Comparison of ENCODE assay signal across 1 cellular context in genomic region chr13:112606125-112607001, GRCh38.
TF ChIP-seq lines count a peak whose summit lies in the region.

No MANE protein-coding gene starts in this region.

TF ChIP-seq in HepG2, 621 proteins besides CTCF, POLR2A, EP300 and RAD21 (continued from another document and continues in another):
- no peak for TF ChIP-seq PRDM4 (CRISPR knock-in tag; IDR thresholded peaks at IDR 0.05; ENCODE audit: borderline replicate concordance)
- TF ChIP-seq ZNF12 (CRISPR knock-in tag; IDR thresholded peaks at IDR 0.05), result no peak
- TF ChIP-seq ZNF550 (CRISPR knock-in tag; IDR thresholded peaks at IDR 0.05; ENCODE audit: borderline replicate concordance), result no peak
- no peak for TF ChIP-seq MATR3 (CRISPR knock-in tag; IDR thresholded peaks at IDR 0.05)
- TF ChIP-seq ZFP1 (CRISPR knock-in tag; IDR thresholded peaks at IDR 0.05), result no peak
- TF ChIP-seq ZNF414 (CRISPR knock-in tag; IDR thresholded peaks at IDR 0.05), result peak; percentile 64; the same call in 1 of the 2 replicates
- TF ChIP-seq SKIL (CRISPR knock-in tag; IDR thresholded peaks at IDR 0.05; ENCODE audit: borderline replicate concordance), result no peak
- no peak for TF ChIP-seq ZNF878 (CRISPR knock-in tag; IDR thresholded peaks at IDR 0.05)
- TF ChIP-seq ZFP36L2 (CRISPR knock-in tag; IDR thresholded peaks at IDR 0.05), result no peak
- TF ChIP-seq SP1 (IDR thresholded peaks at IDR 0.05), result no peak
- no peak for TF ChIP-seq SP1 (CRISPR knock-in tag; IDR thresholded peaks at IDR 0.05)
- no peak for TF ChIP-seq ZNF740 (CRISPR knock-in tag; IDR thresholded peaks at IDR 0.05)
- TF ChIP-seq ZNF605 (CRISPR knock-in tag; IDR thresholded peaks at IDR 0.05), result no peak
- TF ChIP-seq TOPORS (CRISPR knock-in tag; IDR thresholded peaks at IDR 0.05), result peak; percentile 34; the same call in 1 of the 2 replicates
- TF ChIP-seq ZBTB14 (CRISPR knock-in tag; IDR thresholded peaks at IDR 0.05), result no peak
- TF ChIP-seq ZNF780A (CRISPR knock-in tag; IDR thresholded peaks at IDR 0.05), result no peak
- TF ChIP-seq YY1 (IDR thresholded peaks at IDR 0.05; ENCODE audit: insufficient read depth, insufficient replicate concordance, low read depth, low read length), result peak; percentile 33
- TF ChIP-seq FOXC1 (CRISPR knock-in tag; IDR thresholded peaks at IDR 0.05; ENCODE audit: borderline replicate concordance), result peak; percentile 55; the same call in 1 of the 2 replicates
- TF ChIP-seq SALL1 (CRISPR knock-in tag; IDR thresholded peaks at IDR 0.05), result peak; percentile 65; the same call in 1 of the 2 replicates
- no peak for TF ChIP-seq POLR2AphosphoS5 (IDR thresholded peaks at IDR 0.05; ENCODE audit: low read depth, low read length)
- TF ChIP-seq ZBTB38 (CRISPR knock-in tag; IDR thresholded peaks at IDR 0.05), result peak; percentile 59; the same call in 1 of the 2 replicates
- no peak for TF ChIP-seq BRD4 (CRISPR knock-in tag; IDR thresholded peaks at IDR 0.05)
- no peak for TF ChIP-seq ZSCAN30 (CRISPR knock-in tag; IDR thresholded peaks at IDR 0.05)
- TF ChIP-seq NFKBIZ (CRISPR knock-in tag; IDR thresholded peaks at IDR 0.05), result no peak
- TF ChIP-seq ZBTB33 (CRISPR knock-in tag; IDR thresholded peaks at IDR 0.05), result no peak
- no peak for TF ChIP-seq ZNF20 (CRISPR knock-in tag; IDR thresholded peaks at IDR 0.05)
- peak; percentile 47; the same call in 1 of the 2 replicates for TF ChIP-seq SMC3 (IDR thresholded peaks at IDR 0.05; ENCODE audit: low read length)
- 0 out of 2 replicates have a peak, but pooled peaks have one; percentile 48 for TF ChIP-seq REPIN1 (CRISPR knock-in tag; IDR thresholded peaks at IDR 0.05; ENCODE audit: borderline replicate concordance, low read depth)
- TF ChIP-seq TCF12 (IDR thresholded peaks at IDR 0.05), result no peak
- TF ChIP-seq TCF12 (CRISPR knock-in tag; IDR thresholded peaks at IDR 0.05), result no peak
- TF ChIP-seq NRL (CRISPR knock-in tag; IDR thresholded peaks at IDR 0.05; ENCODE audit: borderline replicate concordance), result no peak
- no peak for TF ChIP-seq ZMYM3 (CRISPR knock-in tag; IDR thresholded peaks at IDR 0.05)
- TF ChIP-seq ZNF557 (CRISPR knock-in tag; IDR thresholded peaks at IDR 0.05), result no peak
- TF ChIP-seq SATB2 (CRISPR knock-in tag; IDR thresholded peaks at IDR 0.05), result no peak
- no peak for TF ChIP-seq ZNF3 (CRISPR knock-in tag; IDR thresholded peaks at IDR 0.05)
- no peak for TF ChIP-seq MXI1 (IDR thresholded peaks at IDR 0.05; ENCODE audit: borderline replicate concordance, low read depth, low read length)
- no peak for TF ChIP-seq RFXAP (CRISPR knock-in tag; IDR thresholded peaks at IDR 0.05; ENCODE audit: borderline replicate concordance)
- TF ChIP-seq ZNF790 (CRISPR knock-in tag; IDR thresholded peaks at IDR 0.05; ENCODE audit: borderline replicate concordance), result no peak
- TF ChIP-seq ZBTB25 (CRISPR knock-in tag; IDR thresholded peaks at IDR 0.05), result no peak
- TF ChIP-seq ZBTB2 (CRISPR knock-in tag; IDR thresholded peaks at IDR 0.05; ENCODE audit: low read depth), result no peak
- no peak for TF ChIP-seq SOX13 (IDR thresholded peaks at IDR 0.05)
- no peak for TF ChIP-seq SOX13 (CRISPR knock-in tag; conservative IDR thresholded peaks at IDR 0.05 in 1 of 2, IDR thresholded peaks at IDR 0.05 in 1 of 2)
- TF ChIP-seq POLR2AphosphoS2 (IDR thresholded peaks at IDR 0.05; ENCODE audit: low read depth, low read length), result no peak
- TF ChIP-seq HNRNPL (IDR thresholded peaks at IDR 0.05; ENCODE audit: low read depth, low read length), result no peak
- no peak for TF ChIP-seq ONECUT2 (CRISPR knock-in tag; IDR thresholded peaks at IDR 0.05)
- TF ChIP-seq ZSCAN9 (CRISPR knock-in tag; IDR thresholded peaks at IDR 0.05; ENCODE audit: borderline replicate concordance), result no peak
- TF ChIP-seq TBL1XR1 (IDR thresholded peaks at IDR 0.05; ENCODE audit: borderline replicate concordance, low read length, partially characterized antibody), result no peak
- TF ChIP-seq SIN3B (IDR thresholded peaks at IDR 0.05; ENCODE audit: low read length), result no peak
- no peak for TF ChIP-seq MED13 (CRISPR knock-in tag; IDR thresholded peaks at IDR 0.05)
- 0 out of 2 replicates have a peak, but pooled peaks have one; percentile 45 for TF ChIP-seq ARID5B (CRISPR knock-in tag; IDR thresholded peaks at IDR 0.05)
- no peak for TF ChIP-seq PRMT3 (CRISPR knock-in tag; IDR thresholded peaks at IDR 0.05; ENCODE audit: borderline replicate concordance, low read depth)
- TF ChIP-seq KMT2A (CRISPR knock-in tag; IDR thresholded peaks at IDR 0.05), result no peak
- no peak for TF ChIP-seq SRY (CRISPR knock-in tag; IDR thresholded peaks at IDR 0.05)
- TF ChIP-seq SNAPC2 (CRISPR knock-in tag; IDR thresholded peaks at IDR 0.05), result 0 out of 2 replicates have a peak, but pooled peaks have one; percentile 33
- TF ChIP-seq ZNF839 (CRISPR knock-in tag; IDR thresholded peaks at IDR 0.05; ENCODE audit: borderline replicate concordance), result no peak
- peak; percentile 47 for TF ChIP-seq HNRNPLL (IDR thresholded peaks at IDR 0.05; ENCODE audit: low read depth, low read length, poor library complexity, severe bottlenecking)
